ENCODE assay signal across 1 cellular context in the genomic region with DNA sequence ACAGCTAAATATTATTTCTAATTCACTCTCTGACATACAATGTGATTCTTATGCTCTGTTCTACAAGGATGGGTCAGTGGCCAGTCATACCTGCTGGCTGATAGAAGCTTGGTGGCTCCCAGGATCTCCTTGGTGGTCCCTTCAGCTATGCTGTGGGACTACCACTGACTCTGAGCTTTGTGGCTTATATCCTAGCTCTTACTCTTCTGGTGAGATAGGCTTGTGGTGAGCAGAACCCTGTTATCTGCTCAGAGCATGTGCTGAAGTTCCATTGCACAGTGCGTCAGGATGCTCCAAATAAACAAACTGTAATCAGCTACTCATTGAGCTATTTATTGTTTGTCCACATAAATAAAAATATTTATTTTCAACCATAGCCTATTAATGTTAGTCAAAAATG.
TF ChIP-seq lines count a peak whose summit lies in the region.

No MANE protein-coding gene starts in this region.

TF ChIP-seq in K562, 482 proteins besides CTCF, POLR2A, EP300 and RAD21 (continued from another document):
- peak; percentile 72 for TF ChIP-seq SMARCB1 (IDR thresholded peaks at IDR 0.05; ENCODE audit: insufficient read length, low read depth)
- TF ChIP-seq, protein P1, sequence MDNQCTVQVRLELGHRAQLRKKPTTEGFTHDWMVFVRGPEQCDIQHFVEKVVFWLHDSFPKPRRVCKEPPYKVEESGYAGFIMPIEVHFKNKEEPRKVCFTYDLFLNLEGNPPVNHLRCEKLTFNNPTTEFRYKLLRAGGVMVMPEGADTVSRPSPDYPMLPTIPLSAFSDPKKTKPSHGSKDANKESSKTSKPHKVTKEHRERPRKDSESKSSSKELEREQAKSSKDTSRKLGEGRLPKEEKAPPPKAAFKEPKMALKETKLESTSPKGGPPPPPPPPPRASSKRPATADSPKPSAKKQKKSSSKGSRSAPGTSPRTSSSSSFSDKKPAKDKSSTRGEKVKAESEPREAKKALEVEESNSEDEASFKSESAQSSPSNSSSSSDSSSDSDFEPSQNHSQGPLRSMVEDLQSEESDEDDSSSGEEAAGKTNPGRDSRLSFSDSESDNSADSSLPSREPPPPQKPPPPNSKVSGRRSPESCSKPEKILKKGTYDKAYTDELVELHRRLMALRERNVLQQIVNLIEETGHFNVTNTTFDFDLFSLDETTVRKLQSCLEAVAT (IDR thresholded peaks at IDR 0.05), result 0 out of 4 replicates have a peak, but pooled peaks of 1 of the 2 experiments have one; percentile 70
- TF ChIP-seq FOXJ2 (tag; IDR thresholded peaks at IDR 0.05), result peak; percentile 72; the same call in 1 of the 2 replicates
- peak; percentile 52; the same call in 1 of the 2 replicates for TF ChIP-seq DMBX1 (CRISPR knock-in tag; IDR thresholded peaks at IDR 0.05; ENCODE audit: borderline replicate concordance)
- TF ChIP-seq TGIF2 (CRISPR knock-in tag; IDR thresholded peaks at IDR 0.05), result no peak
- TF ChIP-seq ZNF253 (CRISPR knock-in tag; conservative IDR thresholded peaks at IDR 0.05), result no peak
- no peak for TF ChIP-seq NR3C1 (CRISPR knock-in tag; IDR thresholded peaks at IDR 0.05)
- no peak for TF ChIP-seq GTF2E2 (tag; IDR thresholded peaks at IDR 0.05)
- no peak for TF ChIP-seq MTF1 (CRISPR knock-in tag; IDR thresholded peaks at IDR 0.05; ENCODE audit: borderline replicate concordance)
- no peak for TF ChIP-seq ZNF780A (CRISPR knock-in tag; IDR thresholded peaks at IDR 0.05)
- TF ChIP-seq, protein P2, sequence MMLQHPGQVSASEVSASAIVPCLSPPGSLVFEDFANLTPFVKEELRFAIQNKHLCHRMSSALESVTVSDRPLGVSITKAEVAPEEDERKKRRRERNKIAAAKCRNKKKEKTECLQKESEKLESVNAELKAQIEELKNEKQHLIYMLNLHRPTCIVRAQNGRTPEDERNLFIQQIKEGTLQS (IDR thresholded peaks at IDR 0.05), result peak; percentile 57; the same call in 1 of the 2 replicates
- TF ChIP-seq, protein P2 (CRISPR knock-in tag; conservative IDR thresholded peaks at IDR 0.05), result no peak
- no peak for TF ChIP-seq HOXB6 (CRISPR knock-in tag; IDR thresholded peaks at IDR 0.05; ENCODE audit: borderline replicate concordance)
- TF ChIP-seq, protein P3, sequence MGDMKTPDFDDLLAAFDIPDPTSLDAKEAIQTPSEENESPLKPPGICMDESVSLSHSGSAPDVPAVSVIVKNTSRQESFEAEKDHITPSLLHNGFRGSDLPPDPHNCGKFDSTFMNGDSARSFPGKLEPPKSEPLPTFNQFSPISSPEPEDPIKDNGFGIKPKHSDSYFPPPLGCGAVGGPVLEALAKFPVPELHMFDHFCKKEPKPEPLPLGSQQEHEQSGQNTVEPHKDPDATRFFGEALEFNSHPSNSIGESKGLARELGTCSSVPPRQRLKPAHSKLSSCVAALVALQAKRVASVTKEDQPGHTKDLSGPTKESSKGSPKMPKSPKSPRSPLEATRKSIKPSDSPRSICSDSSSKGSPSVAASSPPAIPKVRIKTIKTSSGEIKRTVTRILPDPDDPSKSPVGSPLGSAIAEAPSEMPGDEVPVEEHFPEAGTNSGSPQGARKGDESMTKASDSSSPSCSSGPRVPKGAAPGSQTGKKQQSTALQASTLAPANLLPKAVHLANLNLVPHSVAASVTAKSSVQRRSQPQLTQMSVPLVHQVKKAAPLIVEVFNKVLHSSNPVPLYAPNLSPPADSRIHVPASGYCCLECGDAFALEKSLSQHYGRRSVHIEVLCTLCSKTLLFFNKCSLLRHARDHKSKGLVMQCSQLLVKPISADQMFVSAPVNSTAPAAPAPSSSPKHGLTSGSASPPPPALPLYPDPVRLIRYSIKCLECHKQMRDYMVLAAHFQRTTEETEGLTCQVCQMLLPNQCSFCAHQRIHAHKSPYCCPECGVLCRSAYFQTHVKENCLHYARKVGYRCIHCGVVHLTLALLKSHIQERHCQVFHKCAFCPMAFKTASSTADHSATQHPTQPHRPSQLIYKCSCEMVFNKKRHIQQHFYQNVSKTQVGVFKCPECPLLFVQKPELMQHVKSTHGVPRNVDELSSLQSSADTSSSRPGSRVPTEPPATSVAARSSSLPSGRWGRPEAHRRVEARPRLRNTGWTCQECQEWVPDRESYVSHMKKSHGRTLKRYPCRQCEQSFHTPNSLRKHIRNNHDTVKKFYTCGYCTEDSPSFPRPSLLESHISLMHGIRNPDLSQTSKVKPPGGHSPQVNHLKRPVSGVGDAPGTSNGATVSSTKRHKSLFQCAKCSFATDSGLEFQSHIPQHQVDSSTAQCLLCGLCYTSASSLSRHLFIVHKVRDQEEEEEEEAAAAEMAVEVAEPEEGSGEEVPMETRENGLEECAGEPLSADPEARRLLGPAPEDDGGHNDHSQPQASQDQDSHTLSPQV (IDR thresholded peaks at IDR 0.05), result 0 out of 2 replicates have a peak, but pooled peaks have one; percentile 44
- no peak for TF ChIP-seq CHCHD3 (CRISPR knock-in tag; IDR thresholded peaks at IDR 0.05)
- TF ChIP-seq KLF16 (IDR thresholded peaks at IDR 0.05), result peak; percentile 59; the same call in 1 of the 2 replicates
- peak; percentile 95 for TF ChIP-seq TEAD4 (IDR thresholded peaks at IDR 0.05; ENCODE audit: low read length)
- no peak for TF ChIP-seq TEAD4 (CRISPR knock-in tag; IDR thresholded peaks at IDR 0.05; ENCODE audit: borderline replicate concordance)
- TF ChIP-seq FOXA1 (IDR thresholded peaks at IDR 0.05; ENCODE audit: borderline replicate concordance), result 0 out of 2 replicates have a peak, but pooled peaks have one; percentile 13
- peak; percentile 55; the same call in 1 of the 2 replicates for TF ChIP-seq MTA1 (IDR thresholded peaks at IDR 0.05; ENCODE audit: borderline replicate concordance)
- TF ChIP-seq RCOR1 (IDR thresholded peaks at IDR 0.05; ENCODE audit: borderline replicate concordance in 1 of 2, low read depth in 2 of 2, low read length in 2 of 2), result peak in 1 of 2 experiments; percentile 76; a peak in 3 of 4 replicates
- no peak for TF ChIP-seq ZFP36 (IDR thresholded peaks at IDR 0.05; ENCODE audit: low read depth, low read length, partially characterized antibody)
- no peak for TF ChIP-seq PCBP1 (IDR thresholded peaks at IDR 0.05; ENCODE audit: low read depth, low read length, poor library complexity, severe bottlenecking)
